ENCODE assay signal across 17 cellular contexts in the genomic region with DNA sequence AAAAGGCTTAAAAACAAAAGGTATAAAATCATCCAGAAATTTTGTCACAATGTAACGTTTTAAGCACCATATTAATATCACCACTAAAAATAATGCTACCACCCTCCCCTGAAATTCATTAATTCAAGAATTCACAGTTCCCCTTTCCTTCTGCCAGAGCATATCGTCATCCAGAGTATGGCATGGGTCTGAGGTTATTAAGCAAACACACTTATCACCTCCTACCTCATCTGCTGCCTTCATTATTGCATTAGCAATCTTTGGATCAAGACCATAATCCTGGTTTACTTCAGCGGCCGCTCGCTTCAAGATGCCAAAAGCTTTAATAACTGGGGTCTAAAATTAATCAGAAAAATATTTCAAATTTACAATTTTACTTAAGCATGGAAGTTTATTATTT. TPM values are rescaled to one million over a fixed set of nuclear protein-coding genes. Genes with fewer than 3 reads are reported as not detected.
DNase-seq lines count a peak whose midpoint lies in the region; ATAC-seq and TF ChIP-seq lines count a peak whose summit lies in the region.
"Had no signal": no experiment of that assay in that cellular context is flagged by ENCODE, and none has a peak within 500 bp of the region (broad histone marks: within the 10 kb centered on the region; RNA-seq: fewer than 3 reads in every experiment).

No MANE protein-coding gene starts in this region.

- ATAC-seq in HG02884 (IDR thresholded peaks at IDR 0.05; ENCODE audit: unreplicated experiment), result no peak

- H4K20me1 ChIP-seq in OCI-LY3 (ENCODE audit: insufficient read depth, low read length) (peaks cover 9% of the 10 kb centered on the region; the same call in 1 of the 2 replicates), Karpas-422 (ENCODE audit: insufficient read depth, low read depth, low read length) (no peaks in the 10 kb centered on the region)

- H3K4me1 ChIP-seq in OCI-LY3 (ENCODE audit: low read length) (peaks cover 12% of the 10 kb centered on the region), Karpas-422 (ENCODE audit: low read length) (peaks cover 12% of the 10 kb centered on the region)
- H3K4me1 ChIP-seq: SJSA1 had no signal

- H3K9me3 ChIP-seq in OCI-LY3 (ENCODE audit: insufficient read depth, low read length), result no peaks in the 10 kb centered on the region
- no peaks in the 10 kb centered on the region for H3K9me3 ChIP-seq in Karpas-422 (ENCODE audit: low read length)
- H3K9me3 ChIP-seq: SJSA1 had no signal

- no peaks in the 10 kb centered on the region for H3K9me3 Mint-ChIP-seq in glutamatergic neuron (ENCODE audit: unreplicated experiment)

- H3K27me3 Mint-ChIP-seq in glutamatergic neuron (ENCODE audit: unreplicated experiment), result no peaks in the 10 kb centered on the region

- no peaks in the 10 kb centered on the region for H3K9me2 ChIP-seq in Karpas-422 (replicated peaks; ENCODE audit: insufficient read depth, low read length)

- H3K4me3 Mint-ChIP-seq in glutamatergic neuron (ENCODE audit: unreplicated experiment), result no peak overlapping the region

- H3K36me3 ChIP-seq in OCI-LY3 (replicated peaks; ENCODE audit: low read depth, low read length), result peaks cover 50% of the 10 kb centered on the region
- H3K36me3 ChIP-seq in Karpas-422 (ENCODE audit: insufficient read depth, low read length), result peaks cover 55% of the 10 kb centered on the region; the same call in 1 of the 2 replicates

- DNase-seq in DMS 273 (lab: John Stamatoyannopoulos, UW; ENCODE audit: unreplicated experiment), result peak; percentile 90
- DNase-seq in NCI-H1694 (lab: John Stamatoyannopoulos, UW), result peak; percentile 13
- no peak for DNase-seq in glutamatergic neuron
- DNase-seq in activated CD4-positive, alpha-beta T cell treated with anti-CD3 and anti-CD28 coated beads, Interleukin-2, amount 50 U/mL, for 4 hours, result no peak
- DNase-seq in Karpas-422, result no peak
- DNase-seq: GM23248, HCEC 1CT, MV-4-11, NCI-H2029, NCI-H2171, NCI-H69 had no signal

- H3K36me3 Mint-ChIP-seq in glutamatergic neuron (ENCODE audit: unreplicated experiment), result no peaks in the 10 kb centered on the region

- H2AFZ ChIP-seq in OCI-LY3 (ENCODE audit: low read depth, low read length) (no peak overlapping the region), Karpas-422 (ENCODE audit: low read length) (no peak overlapping the region)
- H2AFZ ChIP-seq: GM23248 had no signal

- H3K4me3 ChIP-seq in OCI-LY3 (ENCODE audit: low read length) (no peak overlapping the region), Karpas-422 (ENCODE audit: low read length) (no peak overlapping the region)
- H3K4me3 ChIP-seq: BLaER1 treated with 17β-estradiol and CSF1 and Interleukin-3, amounts not matched to agents 10 nM and 100 nM; GM23248; SJSA1 had no signal

- H3K4me1 Mint-ChIP-seq in glutamatergic neuron (ENCODE audit: low read depth, unreplicated experiment), result peaks cover 17% of the 10 kb centered on the region

- TF ChIP-seq CTCF in OCI-LY3 (IDR thresholded peaks at IDR 0.05; ENCODE audit: low read depth, low read length) (no peak), glutamatergic neuron (IDR thresholded peaks at IDR 0.05; ENCODE audit: partially characterized antibody, unreplicated experiment) (no peak)

- H3K9ac ChIP-seq in OCI-LY3 (ENCODE audit: low read length), result no peak overlapping the region
- H3K9ac ChIP-seq in Karpas-422 (ENCODE audit: low read length), result no peak overlapping the region
- H3K9ac ChIP-seq: BLaER1 treated with 17β-estradiol and CSF1 and Interleukin-3, amounts not matched to agents 10 nM and 100 nM; GM23248 had no signal

- H3K27me3 ChIP-seq in OCI-LY3 (ENCODE audit: low read depth, low read length) (no peaks in the 10 kb centered on the region), Karpas-422 (ENCODE audit: low read length) (no peaks in the 10 kb centered on the region)
- H3K27me3 ChIP-seq: BLaER1 treated with 17β-estradiol and CSF1 and Interleukin-3, amounts not matched to agents 10 nM and 100 nM; SJSA1 had no signal

- H3K27ac ChIP-seq in OCI-LY3 (ENCODE audit: low read length) (no peak overlapping the region), Karpas-422 (ENCODE audit: low read length) (no peak overlapping the region)
- H3K27ac ChIP-seq: BLaER1 treated with 17β-estradiol and CSF1 and Interleukin-3, amounts not matched to agents 10 nM and 100 nM; GM23248; SJSA1 had no signal

- H3K27ac Mint-ChIP-seq in glutamatergic neuron (ENCODE audit: unreplicated experiment), result peak overlapping the region; percentile 34

- H3K4me2 ChIP-seq in OCI-LY3 (ENCODE audit: low read length) (peak overlapping the region; percentile 21; the same call in 1 of the 2 replicates), Karpas-422 (ENCODE audit: low read depth, low read length, poor library complexity, severe bottlenecking) (no peak overlapping the region)
- H3K4me2 ChIP-seq: BLaER1 treated with 17β-estradiol and CSF1 and Interleukin-3, amounts not matched to agents 10 nM and 100 nM had no signal

- H3K79me2 ChIP-seq in OCI-LY3 (ENCODE audit: low read length), result peaks cover 46% of the 10 kb centered on the region
- peaks cover 66% of the 10 kb centered on the region for H3K79me2 ChIP-seq in Karpas-422 (ENCODE audit: low read length)

RNA-seq across cellular contexts. Expression of a gene that starts 6.2 kb away (rescaled TPM):
- total RNA-seq in glutamatergic neuron (ENCODE audit: unreplicated experiment), result 51.0 TPM
- 40.3 and 58.3 TPM in 2 replicates for total RNA-seq in Karpas-422 (2014; rRNA removed; shearing (Covaris generic); ENCODE audit: low replicate concordance)

RNA-seq across cellular contexts. Expression of a gene that starts 18.8 kb away (rescaled TPM):
- total RNA-seq in glutamatergic neuron (ENCODE audit: unreplicated experiment), result not detected
- 2.8 and 5.8 TPM in 2 replicates for total RNA-seq in Karpas-422 (2014; rRNA removed; shearing (Covaris generic); ENCODE audit: low replicate concordance)
- total RNA-seq: GM23248; LHCN-M2; T-helper 2 cell treated with Interferon-gamma antibody and Interleukin-4, amounts not matched to agents 100 ng/mL and 5 ng/mL, for 36 hours had no signal

Comparison
In these comparisons a context has a peak if more than half of its experiments do, and no peak if none do; other contexts are left out.
1. DNase-seq: peak in DMS 273 (single experiment) and NCI-H1694 (single experiment); none in glutamatergic neuron (single experiment), activated CD4-positive, alpha-beta T cell treated with anti-CD3 and anti-CD28 coated beads, Interleukin-2, amount 50 U/mL, for 4 hours (0 of 2) and Karpas-422 (single experiment).